Comparison of ENCODE assay signal across 1 cellular context in genomic region chr7:70371652-70372051, GRCh38.
TF ChIP-seq lines count a peak whose summit lies in the region.

No MANE protein-coding gene starts in this region.

TF ChIP-seq in HepG2, 621 proteins besides CTCF, POLR2A, EP300 and RAD21 (continued from another document):
- TF ChIP-seq PAXIP1 (CRISPR knock-in tag; conservative IDR thresholded peaks at IDR 0.05) (no peak), PHB2 (IDR thresholded peaks at IDR 0.05; ENCODE audit: partially characterized antibody) (no peak)
